In genomic region chr15:45635191-45635638, GRCh38 we compare ENCODE assay signal across 8 cellular contexts. TPM values are rescaled to one million over a fixed set of nuclear protein-coding genes. Genes with fewer than 3 reads are reported as not detected.
DNase-seq lines count a peak whose midpoint lies in the region; ATAC-seq, FAIRE-seq and TF ChIP-seq lines count a peak whose summit lies in the region.

No MANE protein-coding gene starts in this region.

- in situ Hi-C loops in K562 (cut with MboI), result no loop called here

- H3K27me3 ChIP-seq in K562 (ENCODE audit: control insufficient read depth in 2 of 2, insufficient read depth in 2 of 2, low read length in 2 of 2) (peaks cover 2 to 14% of the 10 kb centered on the region in 2 experiments; a peak in 3 of 5 replicates), keratinocyte (ENCODE audit: control insufficient read depth, extremely low read depth, insufficient read depth, low read length) (no peaks in the 10 kb centered on the region)

- H4K20me1 ChIP-seq in K562 (replicated peaks; ENCODE audit: control insufficient read depth, insufficient read depth, low read length) (no peaks in the 10 kb centered on the region), keratinocyte (ENCODE audit: control insufficient read depth, extremely low read depth, insufficient read depth, low read length) (no peaks in the 10 kb centered on the region)

- WGBS in K562 (ENCODE audit: insufficient coverage, low coverage, missing lambda C conversion rate), result 16% methylated on average over 25 of the region's 29 CpGs

- CTCF ChIA-PET in K562 (lab: Yijun Ruan, JAX; ENCODE audit: low intra/inter-chr PET ratio), result no interaction called here

- intact Hi-C loops in K562 (cut with micrococcal nuclease), result no loop called here

- no peak overlapping the region; the same call in 1 of the 2 replicates for H2AFZ ChIP-seq in K562 (ENCODE audit: low read depth, low read length)
- peak overlapping the region; percentile 83 for H2AFZ ChIP-seq in keratinocyte (ENCODE audit: control insufficient read depth, low read length)

- no TSS peak for BruUV-seq in K562 (replicated peaks; lab: Mats Ljungman, UMichigan)

- POLR2A ChIA-PET in K562 (lab: Yijun Ruan, JAX), result interaction anchor here (1.0 kb wide), 1 partner anchor 18 kb away, joined by 3 read pairs; no protein-coding TSS in a partner anchor

- peak overlapping the region in 1 of 2 experiments; percentile 43; a peak in 2 of 4 replicates for H3K9ac ChIP-seq in K562 (ENCODE audit: insufficient read depth in 1 of 2, low read depth in 2 of 2, low read length in 2 of 2)
- peak overlapping the region; percentile 91 for H3K9ac ChIP-seq in keratinocyte (ENCODE audit: control insufficient read depth, extremely low read depth, insufficient read depth, low read length)

- no peak for TF ChIP-seq RAD21 in K562 (CRISPR knock-in tag; conservative IDR thresholded peaks at IDR 0.05 in 1 of 2, IDR thresholded peaks at IDR 0.05 in 1 of 2)

- no peaks in the 10 kb centered on the region for H3K79me2 ChIP-seq in K562 (ENCODE audit: control insufficient read depth, insufficient read depth, low read length)
- peaks cover 28% of the 10 kb centered on the region for H3K79me2 ChIP-seq in keratinocyte (ENCODE audit: control insufficient read depth, insufficient read depth, low read length)

- no peak for TF ChIP-seq EP300 in K562 (IDR thresholded peaks at IDR 0.05; ENCODE audit: low read length)

- H3K4me3 ChIP-seq in AG09309 (ENCODE audit: control insufficient read depth, low read depth, low read length) (peak overlapping the region; percentile 74), K562 (peak overlapping the region; percentile 21; the same call in 1 of the 2 replicates), keratinocyte (ENCODE audit: control insufficient read depth in 2 of 3, extremely low read depth in 1 of 3, insufficient read depth in 2 of 3, low read depth in 1 of 3, low read length in 3 of 3) (peak overlapping the region; percentile 77 to 94 (median 84))

- DNase-seq in AG09309 (ENCODE audit: low read depth) (no peak), T-helper 1 cell (peak; percentile 37 to 76 (median 54)), K562 (ENCODE audit: extremely low read depth in 1 of 4, low spot score in 3 of 4) (peak in 1 of 4 experiments; percentile 11), keratinocyte (ENCODE audit: low read depth, low spot score) (no peak), cerebellum (ENCODE audit: low spot score) (no peak)
- peak; percentile 21 to 54 for DNase-seq in stimulated activated CD4-positive, alpha-beta T cell treated with anti-CD3 and anti-CD28 coated beads, Interleukin-15, amount 100 ng/mL, for 48 hours (ENCODE audit: low read depth in 2 of 2)

- H3K9me3 ChIP-seq in K562 (replicated peaks; ENCODE audit: control insufficient read depth, insufficient read depth, low read depth, low read length) (no peaks in the 10 kb centered on the region), keratinocyte (ENCODE audit: control insufficient read depth, low read depth, low read length) (no peaks in the 10 kb centered on the region)

- no peak overlapping the region for H3K27ac ChIP-seq in K562 (ENCODE audit: extremely low read depth, low read depth, low read length)
- peak overlapping the region; percentile 84 for H3K27ac ChIP-seq in keratinocyte (ENCODE audit: control insufficient read depth, insufficient read depth, low read length)

- ATAC-seq in GM19035 (IDR thresholded peaks at IDR 0.05; ENCODE audit: unreplicated experiment) (peak; percentile 47), HG03280 (IDR thresholded peaks at IDR 0.05; ENCODE audit: unreplicated experiment) (peak; percentile 47), K562 (peak; percentile 67)

- FAIRE-seq in K562 (lab: Jason Lieb, UNC), result no peak
- no peak for FAIRE-seq in keratinocyte (lab: Jason Lieb, UNC)

- H3K4me1 ChIP-seq in K562 (replicated peaks in 1 of 2; ENCODE audit: control insufficient read depth in 2 of 2, insufficient read depth in 2 of 2, low read length in 2 of 2), result peaks cover 4 to 12% of the 10 kb centered on the region in 2 experiments; a peak in 3 of 5 replicates
- peaks cover 57% of the 10 kb centered on the region for H3K4me1 ChIP-seq in keratinocyte (ENCODE audit: control insufficient read depth, extremely low read depth, insufficient read depth, low read length)

- H3K4me2 ChIP-seq in K562 (ENCODE audit: insufficient read depth, low read length), result peak overlapping the region; percentile 27; the same call in 1 of the 2 replicates
- peak overlapping the region; percentile 78 for H3K4me2 ChIP-seq in keratinocyte (ENCODE audit: control insufficient read depth, extremely low read depth, insufficient read depth, low read depth, low read length)

- dilution Hi-C loops in keratinocyte (cut with MboI; ENCODE audit: extremely low pct_ligation_motif_present, low sequenced_read_pairs), result no loop called here

- H3K9me1 ChIP-seq in K562 (ENCODE audit: control insufficient read depth, insufficient read depth, low read length) (no peaks in the 10 kb centered on the region), keratinocyte (ENCODE audit: control insufficient read depth, extremely low read depth, insufficient read depth, low read length) (no peaks in the 10 kb centered on the region)

- TF ChIP-seq CTCF in AG09309 (IDR thresholded peaks at IDR 0.05; ENCODE audit: control insufficient read depth, insufficient read depth, low read depth, low read length, missing control alignments), result peak; percentile 61
- TF ChIP-seq CTCF in K562 (IDR thresholded peaks at IDR 0.05 in 2 of 3, conservative IDR thresholded peaks at IDR 0.05 in 1 of 3; ENCODE audit: insufficient read depth in 2 of 3, low read depth in 1 of 3, low read length in 3 of 3), result peak in 2 of 3 experiments; percentile 7 to 12; a peak in 1 of 6 replicates
- TF ChIP-seq CTCF in keratinocyte (optimal IDR thresholded peaks at IDR 0.05 in 1 of 3, IDR thresholded peaks at IDR 0.05 in 1 of 3, conservative IDR thresholded peaks at IDR 0.05 in 1 of 3; ENCODE audit: extremely low read depth in 1 of 3, insufficient read depth in 2 of 3, low read length in 3 of 3), result peak; percentile 37 to 69 (median 47)

- no peaks in the 10 kb centered on the region for H3K36me3 ChIP-seq in K562 (ENCODE audit: control insufficient read depth, insufficient read depth, low read length)
- H3K36me3 ChIP-seq in keratinocyte (ENCODE audit: control insufficient read depth in 2 of 2, extremely low read depth in 1 of 2, insufficient read depth in 2 of 2, low read length in 2 of 2), result no peaks in the 10 kb centered on the region

- TF ChIP-seq POLR2A in K562 (conservative IDR thresholded peaks at IDR 0.05), result no peak

RNA-seq across cellular contexts. Expression of gene SQOR, which starts 0.4 kb away (rescaled TPM):
- not detected in 2 replicates for total RNA-seq in K562 (2011; cell fraction: chromatin; rRNA removed; ENCODE audit: low replicate concordance)
- total RNA-seq in K562 (2011; cell fraction: nucleolus; rRNA removed), result not detected in 2 replicates
- total RNA-seq in K562 (2011; cell fraction: nucleoplasm; rRNA removed), result not detected in 2 replicates
- total RNA-seq in K562 (2014; rRNA removed), result 0.82 and 1.4 TPM in 2 replicates
- total RNA-seq in K562 (2014; rRNA removed; fragmentation: Illumina TruSeq; extraction: Trizol), result 1.2 and 1.5 TPM in 2 replicates
- 1.2 and 1.6 TPM in 2 replicates for total RNA-seq in K562 (2015; rRNA removed; fragmentation: Illumina TruSeq; extraction: Trizol)
- 1.1 and 1.5 TPM in 2 replicates for total RNA-seq in K562 (2021)
- 0.31 and 0.32 TPM in 2 replicates for polyA plus RNA-seq in K562 (2011; rRNA removed)
- polyA plus RNA-seq in K562 (2011; cell fraction: cytosol; rRNA removed), result 0.27 and 0.47 TPM in 2 replicates
- polyA plus RNA-seq in K562 (2011; cell fraction: nucleus; rRNA removed), result 0.26 and 0.37 TPM in 2 replicates
- 0.78 and 2.7 TPM in 2 replicates for polyA plus RNA-seq in K562 (2012)
- 0.91 and 1.0 TPM in 2 replicates for polyA plus RNA-seq in K562 (2014; fragmentation: Illumina TruSeq; extraction: Trizol)
- under 1 TPM; 0.36 to 0.42 TPM for polyA plus RNA-seq in K562 (2014; fragmentation: Nextera tagmentation; extraction: Ambion mirVana)
- 0.23 and 1.2 TPM in 2 replicates for polyA plus RNA-seq in K562 (2014; rRNA removed)
- polyA minus RNA-seq in K562 (2011; rRNA and poly(A)+ RNA removed), result 0.42 and 0.72 TPM in 2 replicates
- polyA minus RNA-seq in K562 (2011; cell fraction: cytosol; rRNA and poly(A)+ RNA removed), result not detected in 2 replicates
- polyA minus RNA-seq in K562 (2011; cell fraction: nucleus; rRNA and poly(A)+ RNA removed), result not detected in 2 replicates
- 117 to 140 TPM (median 124 TPM) in 3 replicates for polyA plus RNA-seq in keratinocyte
- polyA plus RNA-seq in keratinocyte (2011; ENCODE audit: low read depth), result 152 TPM
- polyA plus RNA-seq in keratinocyte (2011; cell fraction: cytosol; rRNA removed), result 107 and 149 TPM in 2 replicates
- 92.0 and 98.4 TPM in 2 replicates for polyA plus RNA-seq in keratinocyte (2011; cell fraction: nucleus; rRNA removed)
- 72.9 and 89.8 TPM in 2 replicates for polyA plus RNA-seq in keratinocyte (2012; ENCODE audit: low replicate concordance)
- polyA minus RNA-seq in keratinocyte, result 57.3 to 116 TPM (median 95.8 TPM) in 3 replicates
- polyA minus RNA-seq in keratinocyte (2011; cell fraction: cytosol; rRNA and poly(A)+ RNA removed), result 92.5 TPM
- polyA minus RNA-seq in keratinocyte (2011; cell fraction: nucleus; rRNA and poly(A)+ RNA removed), result 47.6 and 69.2 TPM in 2 replicates
- 3.4 TPM for total RNA-seq in cerebellum

RNA-seq across cellular contexts. Expression of gene BLOC1S6, which starts 48.0 kb away (rescaled TPM):
- total RNA-seq in K562 (2011; cell fraction: chromatin; rRNA removed; ENCODE audit: low replicate concordance), result 7.5 and 48.9 TPM in 2 replicates
- 6.7 and 7.0 TPM in 2 replicates for total RNA-seq in K562 (2011; cell fraction: nucleolus; rRNA removed)
- total RNA-seq in K562 (2011; cell fraction: nucleoplasm; rRNA removed), result 15.3 and 25.3 TPM in 2 replicates
- total RNA-seq in K562 (2014; rRNA removed) (40.9 and 51.3 TPM in 2 replicates), K562 (2014; rRNA removed; fragmentation: Illumina TruSeq; extraction: Trizol) (63.0 and 73.4 TPM in 2 replicates), K562 (2015; rRNA removed; fragmentation: Illumina TruSeq; extraction: Trizol) (70.5 and 72.4 TPM in 2 replicates), K562 (2021) (38.2 and 38.4 TPM in 2 replicates), cerebellum (79.7 TPM)
- polyA plus RNA-seq in K562 (2011; rRNA removed) (20.1 and 25.1 TPM in 2 replicates), K562 (2014; fragmentation: Illumina TruSeq; extraction: Trizol) (44.0 and 45.1 TPM in 2 replicates), K562 (2014; fragmentation: Nextera tagmentation; extraction: Ambion mirVana) (10 to 100 TPM; 18.2 to 20.3 TPM), K562 (2014; rRNA removed) (34.9 and 37.2 TPM in 2 replicates), keratinocyte (9.4 to 15.5 TPM (median 10.9 TPM) in 3 replicates)
- 6.2 and 13.5 TPM in 2 replicates for polyA plus RNA-seq in K562 (2011; cell fraction: cytosol; rRNA removed)
- polyA plus RNA-seq in K562 (2011; cell fraction: nucleus; rRNA removed), result 4.5 and 5.0 TPM in 2 replicates
- 45.7 and 45.8 TPM in 2 replicates for polyA plus RNA-seq in K562 (2012)
- polyA minus RNA-seq in K562 (2011; rRNA and poly(A)+ RNA removed), result 31.3 and 31.8 TPM in 2 replicates
- polyA minus RNA-seq in K562 (2011; cell fraction: cytosol; rRNA and poly(A)+ RNA removed), result 18.5 and 26.4 TPM in 2 replicates
- polyA minus RNA-seq in K562 (2011; cell fraction: nucleus; rRNA and poly(A)+ RNA removed), result 5.1 and 12.8 TPM in 2 replicates
- 34.1 TPM for polyA plus RNA-seq in keratinocyte (2011; ENCODE audit: low read depth)
- 12.8 and 15.1 TPM in 2 replicates for polyA plus RNA-seq in keratinocyte (2011; cell fraction: cytosol; rRNA removed)
- polyA plus RNA-seq in keratinocyte (2011; cell fraction: nucleus; rRNA removed), result 8.5 and 9.9 TPM in 2 replicates
- polyA plus RNA-seq in keratinocyte (2012; ENCODE audit: low replicate concordance), result 23.4 and 23.9 TPM in 2 replicates
- 4.8 to 11.2 TPM (median 10.6 TPM) in 3 replicates for polyA minus RNA-seq in keratinocyte
- polyA minus RNA-seq in keratinocyte (2011; cell fraction: cytosol; rRNA and poly(A)+ RNA removed), result 25.1 TPM
- polyA minus RNA-seq in keratinocyte (2011; cell fraction: nucleus; rRNA and poly(A)+ RNA removed), result 5.2 and 8.1 TPM in 2 replicates

Comparison
In these comparisons a context has a peak if more than half of its experiments do, and no peak if none do; other contexts are left out.
1. DNase-seq: peak in T-helper 1 cell (5 of 5) and stimulated activated CD4-positive, alpha-beta T cell treated with anti-CD3 and anti-CD28 coated beads, Interleukin-15, amount 100 ng/mL, for 48 hours (2 of 2); none in AG09309 (single experiment), keratinocyte (single experiment) and cerebellum (single experiment).
2. H3K4me3 ChIP-seq: peak in every context shown above with its lines; median percentile 84 in keratinocyte; 74 in AG09309; 21 in K562.
3. CTCF ChIP-seq: peak in every context shown above with its lines; median percentile 61 in AG09309; 47 in keratinocyte; 10 in K562.
4. Peak in every context shown above with its lines, with median percentiles within 50 percentile points of each other: ATAC-seq.